1 cellular context compared by ENCODE assay signal in genomic region chr14:72907327-72907826, GRCh38.
TF ChIP-seq lines count a peak whose summit lies in the region.

No MANE protein-coding gene starts in this region.

TF ChIP-seq in A549, 52 proteins besides CTCF, POLR2A, EP300 and RAD21:
- no peak for TF ChIP-seq HOXB13 (CRISPR knock-in tag; IDR thresholded peaks at IDR 0.05; ENCODE audit: low read depth)
- TF ChIP-seq CBX8 (IDR thresholded peaks at IDR 0.05) = no peak
- TF ChIP-seq TP53 (CRISPR knock-in tag; IDR thresholded peaks at IDR 0.05) = no peak
- TF ChIP-seq MAFK (IDR thresholded peaks at IDR 0.05; ENCODE audit: partially characterized antibody) = no peak
- TF ChIP-seq JUNB (IDR thresholded peaks at IDR 0.05) = no peak
- no peak for TF ChIP-seq SREBF2 (IDR thresholded peaks at IDR 0.05)
- TF ChIP-seq, protein P1, sequence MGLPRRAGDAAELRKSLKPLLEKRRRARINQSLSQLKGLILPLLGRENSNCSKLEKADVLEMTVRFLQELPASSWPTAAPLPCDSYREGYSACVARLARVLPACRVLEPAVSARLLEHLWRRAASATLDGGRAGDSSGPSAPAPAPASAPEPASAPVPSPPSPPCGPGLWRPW (IDR thresholded peaks at IDR 0.05) = no peak
- no peak for TF ChIP-seq TFCP2L1 (CRISPR knock-in tag; IDR thresholded peaks at IDR 0.05)
- TF ChIP-seq PHF8 (IDR thresholded peaks at IDR 0.05; ENCODE audit: borderline replicate concordance, low read depth) = no peak
- no peak for TF ChIP-seq RFX5 (IDR thresholded peaks at IDR 0.05)
- no peak for TF ChIP-seq USF2 (IDR thresholded peaks at IDR 0.05)
- TF ChIP-seq NPAS2 (CRISPR knock-in tag; IDR thresholded peaks at IDR 0.05; ENCODE audit: borderline replicate concordance) = no peak
- no peak for TF ChIP-seq JUN (IDR thresholded peaks at IDR 0.05)
